In genomic region chr17:37490638-37491614, GRCh38 we compare ENCODE assay signal across 8 cellular contexts. TPM values are rescaled to one million over a fixed set of nuclear protein-coding genes. Genes with fewer than 3 reads are reported as not detected.
DNase-seq lines count a peak whose midpoint lies in the region; ATAC-seq lines count a peak whose summit lies in the region.

No MANE protein-coding gene starts in this region.

- H3K9me3 ChIP-seq in NT2/D1 (ENCODE audit: insufficient read depth, low read length), result no peaks in the 10 kb centered on the region

- peak overlapping the region; percentile 66 for H3K4me3 ChIP-seq in NT2/D1 (ENCODE audit: insufficient read length, low read depth)

- H3K9ac ChIP-seq in NT2/D1 (ENCODE audit: insufficient read length, low read depth), result peak overlapping the region; percentile 3

- ATAC-seq in left ventricle myocardium superior, result peak; percentile 38

- intact Hi-C loops in left ventricle myocardium superior (cut with micrococcal nuclease), result no loop called here

- no peaks in the 10 kb centered on the region for H3K36me3 ChIP-seq in NT2/D1 (ENCODE audit: insufficient read depth, insufficient read length, low read length)

- H3K4me1 ChIP-seq in NT2/D1 (ENCODE audit: insufficient read depth, insufficient read length), result peaks cover 3% of the 10 kb centered on the region

- DNase-seq in SHP77 (lab: John Stamatoyannopoulos, UW) (peak; percentile 10 to 41), SHP77 treated with DMSO at 0.1 percent for 48 hours (lab: John Stamatoyannopoulos, UW) (no peak), NT2/D1 (ENCODE audit: low read depth, low spot score) (no peak), amniotic epithelial cell (ENCODE audit: low read depth) (peak; percentile 74), left ventricle myocardium superior (peak; percentile 48), renal cortical epithelial cell (ENCODE audit: low read depth) (peak; percentile 84), DMS153 (lab: John Stamatoyannopoulos, UW) (no peak), cortex of kidney (lab: John Stamatoyannopoulos, UW) (no peak)

- no peaks in the 10 kb centered on the region for H3K27me3 ChIP-seq in NT2/D1 (ENCODE audit: insufficient read depth, insufficient read length)

RNA-seq across cellular contexts. Expression of gene DUSP14, which starts 1.2 kb away (rescaled TPM):
- 15.8 TPM for total RNA-seq in left ventricle myocardium superior
- 36.5 and 103 TPM in 2 replicates for total RNA-seq in renal cortical epithelial cell

Comparison
In these comparisons a context has a peak if more than half of its experiments do, and no peak if none do; other contexts are left out.
1. DNase-seq: peak in SHP77 (2 of 2), amniotic epithelial cell (single experiment), left ventricle myocardium superior (single experiment) and renal cortical epithelial cell (single experiment); none in SHP77 treated with DMSO at 0.1 percent for 48 hours (single experiment), NT2/D1 (single experiment), DMS153 (single experiment) and cortex of kidney (single experiment).